Comparison of ENCODE assay signal across 1 cellular context in the genomic region with DNA sequence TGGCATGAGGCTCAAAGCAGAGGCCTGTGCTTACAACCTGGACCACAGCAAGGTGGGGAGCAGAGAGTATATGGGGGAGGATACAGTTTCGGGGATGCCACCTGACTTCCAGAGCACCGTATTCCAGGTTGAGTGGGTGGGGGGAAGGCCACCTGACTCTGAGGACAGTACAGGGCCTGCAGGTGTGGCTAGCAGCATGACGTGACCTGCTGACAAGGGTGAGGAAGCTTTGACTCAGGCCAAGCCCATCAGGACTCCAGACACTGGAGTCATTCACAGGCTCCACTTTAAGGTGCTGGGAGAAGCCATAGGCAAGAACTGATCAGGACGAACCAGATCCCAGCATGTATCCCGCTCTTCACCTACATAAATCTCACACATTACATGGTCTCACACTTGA.
TF ChIP-seq lines count a peak whose summit lies in the region.

No MANE protein-coding gene starts in this region.

TF ChIP-seq in H1, 55 proteins besides CTCF, POLR2A, EP300 and RAD21:
- TF ChIP-seq RFX5 (IDR thresholded peaks at IDR 0.05; ENCODE audit: borderline replicate concordance, low read depth, low read length) (no peak), EGR1 (IDR thresholded peaks at IDR 0.05; ENCODE audit: borderline replicate concordance, low read depth, low read length) (no peak), CTBP2 (IDR thresholded peaks at IDR 0.05; ENCODE audit: borderline replicate concordance, insufficient read depth, insufficient read length, low read length) (no peak), KDM1A (IDR thresholded peaks at IDR 0.05; ENCODE audit: borderline replicate concordance, low read length) (no peak), YY1 (IDR thresholded peaks at IDR 0.05; ENCODE audit: low read depth, low read length) (no peak), CBX8 (IDR thresholded peaks at IDR 0.05; ENCODE audit: borderline replicate concordance, low read depth, low read length) (no peak), TCF12 (IDR thresholded peaks at IDR 0.05; ENCODE audit: low read depth, low read length) (no peak), NRF1 (IDR thresholded peaks at IDR 0.05; ENCODE audit: low read depth, low read length) (no peak), ASH2L (IDR thresholded peaks at IDR 0.05; ENCODE audit: low read length) (no peak), PHF8 (conservative IDR thresholded peaks at IDR 0.05; ENCODE audit: low read depth, low read length) (no peak), TAF1 (IDR thresholded peaks at IDR 0.05; ENCODE audit: low read depth, low read length) (no peak), SP1 (IDR thresholded peaks at IDR 0.05; ENCODE audit: low read depth, low read length) (no peak), KDM4A (IDR thresholded peaks at IDR 0.05; ENCODE audit: low read depth, low read length, severe bottlenecking) (no peak), GTF2F1 (IDR thresholded peaks at IDR 0.05; ENCODE audit: borderline replicate concordance, low read depth, low read length) (no peak), EZH2 (IDR thresholded peaks at IDR 0.05; ENCODE audit: low read depth, low read length, severe bottlenecking) (no peak)
- TF ChIP-seq, protein P1, sequence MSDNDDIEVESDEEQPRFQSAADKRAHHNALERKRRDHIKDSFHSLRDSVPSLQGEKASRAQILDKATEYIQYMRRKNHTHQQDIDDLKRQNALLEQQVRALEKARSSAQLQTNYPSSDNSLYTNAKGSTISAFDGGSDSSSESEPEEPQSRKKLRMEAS (IDR thresholded peaks at IDR 0.05), result no peak
